In genomic region chr6:52157301-52157930, GRCh38 we compare ENCODE assay signal across 9 cellular contexts. TPM values are rescaled to one million over a fixed set of nuclear protein-coding genes. Genes with fewer than 3 reads are reported as not detected.
DNase-seq lines count a peak whose midpoint lies in the region; ATAC-seq, FAIRE-seq and TF ChIP-seq lines count a peak whose summit lies in the region.
"Had no signal": no experiment of that assay in that cellular context is flagged by ENCODE, and none has a peak within 500 bp of the region (broad histone marks: within the 10 kb centered on the region; RNA-seq: fewer than 3 reads in every experiment).

No MANE protein-coding gene starts in this region.

- ATAC-seq in GM21526 (IDR thresholded peaks at IDR 0.05; ENCODE audit: low FRiP score, unreplicated experiment), result peak; percentile 59
- peak; percentile 56 for ATAC-seq in HG03558 (IDR thresholded peaks at IDR 0.05; ENCODE audit: extremely low read depth, unreplicated experiment)

- TF ChIP-seq POLR2A in GM12892 (IDR thresholded peaks at IDR 0.05; ENCODE audit: low read depth, low read length), result no peak

- peak; percentile 81 for FAIRE-seq in GM12892 (lab: Jason Lieb, UNC)
- FAIRE-seq: TTC549 had no signal

- no peak for DNase-seq in GM12892 (ENCODE audit: insufficient read length)
- peak; percentile 25 for DNase-seq in fibroblast of peridontal ligament (ENCODE audit: extremely low read depth)
- no peak for DNase-seq in GM03348 (ENCODE audit: low spot score)
- no peak for DNase-seq in inferior parietal cortex (ENCODE audit: extremely low spot score)
- DNase-seq in NCI-H2171 treated with DMSO at 0.1 percent for 48 hours (lab: John Stamatoyannopoulos, UW), result no peak
- no peak for DNase-seq in SHP77 treated with DMSO at 0.1 percent for 48 hours (lab: John Stamatoyannopoulos, UW)

RNA-seq across cellular contexts. Expression of gene IL17A, which starts 28.8 kb away (rescaled TPM):
- not detected for polyA plus RNA-seq in GM12892 (2012; ENCODE audit: missing spikeins)
